ENCODE assay signal across 22 cellular contexts in genomic region chr9:8349369-8349768, GRCh38.
DNase-seq lines count a peak whose midpoint lies in the region; ATAC-seq and TF ChIP-seq lines count a peak whose summit lies in the region.
"Had no signal": no experiment of that assay in that cellular context is flagged by ENCODE, and none has a peak within 500 bp of the region (broad histone marks: within the 10 kb centered on the region; RNA-seq: fewer than 3 reads in every experiment).

No MANE protein-coding gene starts in this region.

- no peaks in the 10 kb centered on the region for H4K20me1 ChIP-seq in SK-N-SH (ENCODE audit: insufficient read depth)

- no peak overlapping the region for H3K23ac ChIP-seq in mesendoderm (ENCODE audit: low read length)

- H3K4me1 ChIP-seq in SK-N-SH (ENCODE audit: control insufficient read depth in 1 of 2, insufficient read depth in 2 of 2, low read depth in 1 of 2, low read length in 1 of 2) (peaks cover 0 to 8% of the 10 kb centered on the region in 2 experiments; a peak in 2 of 4 replicates), mesendoderm (ENCODE audit: control insufficient read depth, low read depth, low read length) (no peaks in the 10 kb centered on the region)
- H3K4me1 ChIP-seq: BE2C, Peyer's patch, SJSA1 had no signal

- CTCF ChIA-PET in SK-N-SH (lab: Yijun Ruan, JAX) (no interaction called here), GM10248 (lab: Yijun Ruan, JAX) (no interaction called here)

- no peak overlapping the region for H3K18ac ChIP-seq in mesendoderm (ENCODE audit: low read length)

- H2BK5ac ChIP-seq in mesendoderm (ENCODE audit: low read length): no peak overlapping the region

- ATAC-seq in HG03025 (IDR thresholded peaks at IDR 0.05; ENCODE audit: low FRiP score, unreplicated experiment): no peak
- ATAC-seq: GM12878 had no signal

- no peaks in the 10 kb centered on the region for H3F3A ChIP-seq in SK-N-SH (replicated peaks; ENCODE audit: insufficient read depth)

- H3K4me3 ChIP-seq in SK-N-SH (ENCODE audit: low read depth in 2 of 2, low read length in 1 of 2): no peak overlapping the region
- H3K4me3 ChIP-seq in mesendoderm (ENCODE audit: low read length): no peak overlapping the region
- H3K4me3 ChIP-seq: GM12878, GM23248, Peyer's patch, SJSA1 had no signal

- no peak overlapping the region for H3K4ac ChIP-seq in mesendoderm (ENCODE audit: low read depth, low read length)

- no peak overlapping the region for H4K5ac ChIP-seq in mesendoderm (ENCODE audit: low read length)

- no peaks in the 10 kb centered on the region for H3K79me1 ChIP-seq in mesendoderm (ENCODE audit: low read length)

- POLR2A ChIA-PET in SK-N-SH (lab: Yijun Ruan, JAX): interaction anchor here (0.6 kb wide), 1 partner anchor 352 kb away, joined by 3 read pairs; no protein-coding TSS in a partner anchor
- POLR2A ChIA-PET in GM10248 (lab: Yijun Ruan, JAX): no interaction called here

- no peak overlapping the region for H2AK5ac ChIP-seq in mesendoderm (ENCODE audit: low read length)

- peak overlapping the region in 1 of 2 experiments; percentile 84; a peak in 2 of 4 replicates for H3K27ac ChIP-seq in SK-N-SH (ENCODE audit: low read depth in 2 of 2, low read length in 1 of 2)
- H3K27ac ChIP-seq in mesendoderm (ENCODE audit: low read depth, low read length): no peak overlapping the region
- H3K27ac ChIP-seq in temporal lobe (ENCODE audit: low read depth, low read length): peak overlapping the region; percentile 52
- H3K27ac ChIP-seq: GM23248, KMS-11, Peyer's patch, SJSA1 had no signal

- no peak overlapping the region for H3K56ac ChIP-seq in mesendoderm (ENCODE audit: low read length)

- H3K27me3 ChIP-seq in SK-N-SH (ENCODE audit: insufficient read depth): no peaks in the 10 kb centered on the region
- H3K27me3 ChIP-seq in mesendoderm (ENCODE audit: insufficient read depth, low read length, poor library complexity): no peaks in the 10 kb centered on the region
- H3K27me3 ChIP-seq: BE2C, Peyer's patch, SJSA1 had no signal

- H3K9ac ChIP-seq in SK-N-SH (no peak overlapping the region), mesendoderm (ENCODE audit: low read length) (no peak overlapping the region)
- H3K9ac ChIP-seq: GM23248, KMS-11 had no signal

- H3K36me3 ChIP-seq in SK-N-SH (replicated peaks in 1 of 2; ENCODE audit: control insufficient read depth in 1 of 2, insufficient read depth in 2 of 2, low read length in 1 of 2): no peaks in the 10 kb centered on the region
- H3K36me3 ChIP-seq in mesendoderm (ENCODE audit: control insufficient read depth, insufficient read depth, low read length): no peaks in the 10 kb centered on the region
- H3K36me3 ChIP-seq: BE2C, Peyer's patch, SJSA1 had no signal

- no peak overlapping the region for H2BK120ac ChIP-seq in mesendoderm (ENCODE audit: low read depth, low read length)

- no peaks in the 10 kb centered on the region for H3K9me2 ChIP-seq in SK-N-SH

- H4K8ac ChIP-seq in mesendoderm (ENCODE audit: low read depth, low read length): no peak overlapping the region

- H3K4me2 ChIP-seq in SK-N-SH (no peak overlapping the region), mesendoderm (ENCODE audit: low read length) (no peak overlapping the region)
- H3K4me2 ChIP-seq: KMS-11 had no signal

- TF ChIP-seq RAD21 in SK-N-SH (IDR thresholded peaks at IDR 0.05; ENCODE audit: low read length): peak; percentile 23; the same call in 1 of the 2 replicates

- H2BK15ac ChIP-seq in mesendoderm (replicated peaks; ENCODE audit: low read depth): no peak overlapping the region

- peak in 1 of 2 experiments; percentile 96; a peak in 2 of 4 replicates for TF ChIP-seq EP300 in SK-N-SH (IDR thresholded peaks at IDR 0.05; ENCODE audit: borderline replicate concordance in 1 of 2, low read depth in 1 of 2, low read length in 1 of 2)

- H2AFZ ChIP-seq in SK-N-SH (ENCODE audit: low read depth): no peak overlapping the region
- H2AFZ ChIP-seq: GM23248 had no signal

- TF ChIP-seq CTCF in SK-N-SH (IDR thresholded peaks at IDR 0.05) (no peak), GM10248 (IDR thresholded peaks at IDR 0.05; ENCODE audit: control extremely low read depth, extremely low read depth, low read depth, missing control alignments) (no peak)

- 39% methylated on average over 2 of the region's 2 CpGs for WGBS in SK-N-SH (ENCODE audit: low lambda C conversion rate)
- no CpG with 5 or more reads among the region's 2 CpGs for WGBS in mesendoderm (ENCODE audit: extremely low coverage, insufficient coverage, low lambda C conversion rate)

- H3K79me2 ChIP-seq in SK-N-SH (ENCODE audit: insufficient read depth) (no peaks in the 10 kb centered on the region), mesendoderm (ENCODE audit: control insufficient read depth, insufficient read depth, low read length) (no peaks in the 10 kb centered on the region)

- DNase-seq in HuH-7 (ENCODE audit: low spot score): peak; percentile 5
- peak; percentile 32 for DNase-seq in SK-N-SH
- DNase-seq in mesendoderm: peak; percentile 20
- no peak for DNase-seq in activated naive CD4-positive, alpha-beta T cell treated with anti-CD3 and anti-CD28 coated beads, Interleukin-2, amount 50 U/mL, for 16 hours
- no peak for DNase-seq in GM10248 (ENCODE audit: extremely low spot score)
- DNase-seq: BE2C; CD4-positive, CD25-positive, alpha-beta regulatory T cell; DMS79 treated with DMSO at 0.1 percent for 48 hours; GM23248; HCEC 1CT; IMR-90; NCI-H1092 treated with DMSO at 0.1 percent for 48 hours; NCI-H1436 treated with DMSO at 0.1 percent for 48 hours; NCI-H2029; NCI-H2171; NCI-H526; Peyer's patch had no signal

- H3K9me3 ChIP-seq in SK-N-SH: no peaks in the 10 kb centered on the region
- H3K9me3 ChIP-seq: BE2C, Peyer's patch, SJSA1 had no signal

TF ChIP-seq in SK-N-SH, 30 proteins besides CTCF, POLR2A, EP300 and RAD21:
- TF ChIP-seq RCOR1 (IDR thresholded peaks at IDR 0.05; ENCODE audit: low read length) (peak; percentile 91), GATA2 (CRISPR knock-in tag; IDR thresholded peaks at IDR 0.05) (peak; percentile 92), TCF12 (IDR thresholded peaks at IDR 0.05) (peak; percentile 34; the same call in 1 of the 2 replicates), CHD2 (IDR thresholded peaks at IDR 0.05; ENCODE audit: low read length, partially characterized antibody) (peak; percentile 68), FOXJ3 (CRISPR knock-in tag; IDR thresholded peaks at IDR 0.05) (peak; percentile 62; the same call in 1 of the 2 replicates), PBX3 (IDR thresholded peaks at IDR 0.05) (no peak)
TF ChIP-seq in SK-N-SH: peak in this region for 5.

Comparison
In these comparisons a context has a peak if more than half of its experiments do, and no peak if none do; other contexts are left out.
1. DNase-seq: peak in HuH-7 (single experiment), SK-N-SH (single experiment) and mesendoderm (single experiment); none in activated naive CD4-positive, alpha-beta T cell treated with anti-CD3 and anti-CD28 coated beads, Interleukin-2, amount 50 U/mL, for 16 hours (single experiment) and GM10248 (single experiment).